In genomic region chr5:64696414-64696813, GRCh38 we compare ENCODE assay signal across 1 cellular context. TPM values are rescaled to one million over a fixed set of nuclear protein-coding genes. Genes with fewer than 3 reads are reported as not detected.
"Had no signal": no experiment of that assay in that cellular context is flagged by ENCODE, and none has a peak within 500 bp of the region (broad histone marks: within the 10 kb centered on the region; RNA-seq: fewer than 3 reads in every experiment).

No MANE protein-coding gene starts in this region.

RNA-seq across cellular contexts. Expression of gene SHISAL2B, which starts 6.1 kb away (rescaled TPM):
- total RNA-seq: GM12878 had no signal
- polyA plus RNA-seq: GM12878 had no signal
